In the genomic region with DNA sequence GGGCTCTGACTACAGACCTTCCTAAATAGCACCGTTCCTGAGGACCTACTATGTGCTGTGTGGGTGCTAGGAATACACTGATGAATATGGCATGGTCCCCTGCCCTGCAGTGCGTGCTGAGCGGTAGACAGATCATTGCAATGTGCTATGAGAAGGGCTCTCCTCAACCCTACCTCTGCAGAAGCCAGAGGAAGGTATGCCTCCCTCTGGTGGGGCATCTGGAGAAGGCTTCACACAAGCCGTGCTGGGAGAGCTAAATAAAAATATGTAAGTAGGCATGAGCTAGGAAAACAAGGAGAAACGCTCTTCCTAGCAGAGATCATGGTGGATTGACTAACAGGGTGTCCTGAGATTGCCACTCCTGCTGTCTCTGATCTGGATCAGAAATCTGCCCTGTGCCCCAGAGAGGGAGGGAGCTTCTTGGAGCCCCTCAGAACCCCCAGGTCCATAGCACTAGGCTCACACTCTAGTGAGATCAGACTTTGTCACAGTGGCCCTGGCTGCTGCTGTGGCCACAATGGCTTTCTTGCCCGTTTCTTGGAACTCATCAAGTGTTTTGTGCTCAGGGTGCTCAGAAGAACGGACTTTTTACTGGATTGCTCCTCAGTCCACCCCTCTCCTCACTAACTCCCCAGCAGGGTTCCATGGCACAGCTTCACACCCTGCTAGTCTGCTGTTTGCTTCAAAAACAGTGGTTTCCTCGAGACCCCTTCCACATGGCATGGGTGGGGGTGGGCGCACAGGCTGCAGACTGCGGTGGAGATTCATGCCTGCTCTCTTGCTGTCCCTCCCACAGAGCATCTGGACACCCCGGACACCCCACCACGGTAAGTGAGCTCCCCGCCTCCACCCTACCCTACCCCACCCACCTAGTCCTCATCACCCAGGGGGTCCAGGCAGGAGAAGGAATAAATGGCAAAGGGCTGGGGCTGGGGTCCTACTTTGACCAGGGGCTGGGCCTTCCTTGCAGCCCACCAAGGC, we compare ENCODE assay signal across 1 cellular context.
TF ChIP-seq lines count a peak whose summit lies in the region.

No MANE protein-coding gene starts in this region.

TF ChIP-seq in GM12878, 131 proteins besides CTCF, POLR2A, EP300 and RAD21:
- TF ChIP-seq SMC3 (IDR thresholded peaks at IDR 0.05; ENCODE audit: borderline replicate concordance, low read length) (peak; percentile 59; the same call in 1 of the 2 replicates), SREBF2 (IDR thresholded peaks at IDR 0.05; ENCODE audit: low read length) (no peak)
TF ChIP-seq in GM12878: peak in this region for 1.
